ENCODE assay signal across 8 cellular contexts in genomic region chr5:181223041-181223728, GRCh38. TPM values are rescaled to one million over a fixed set of nuclear protein-coding genes. Genes with fewer than 3 reads are reported as not detected.
DNase-seq lines count a peak whose midpoint lies in the region; TF ChIP-seq lines count a peak whose summit lies in the region.

Gene TRIM41 (plus strand): TSS chr5:181223281. CDS start chr5:181224000, 719 bp downstream.

- no peak within 1 kb of the TSS for H2AK5ac ChIP-seq in H9 (ENCODE audit: insufficient read length, low read length)

- no peak within 1 kb of the TSS for H2BK12ac ChIP-seq in H9 (ENCODE audit: insufficient read length, low read depth, low read length)

- H4K5ac ChIP-seq in H9 (ENCODE audit: insufficient read length, low read depth, low read length), result no peak within 1 kb of the TSS

- no peak within 1 kb of the TSS for H3T11ph ChIP-seq in H9 (ENCODE audit: low read length)

- no peak within 1 kb of the TSS for H4K8ac ChIP-seq in H9 (replicated peaks; ENCODE audit: insufficient read length, low read depth, low read length)

- H4K91ac ChIP-seq in H9 (ENCODE audit: insufficient read length, low read depth, low read length), result no peak within 1 kb of the TSS

- TF ChIP-seq CTCF in H9 (conservative IDR thresholded peaks at IDR 0.05) (no peak), parathyroid adenoma (IDR thresholded peaks at IDR 0.05) (peak; percentile 10), type B pancreatic cell (conservative IDR thresholded peaks at IDR 0.05) (peak; percentile 10)

- peaks cover 18 to 25% of the 10 kb centered on the region in 2 experiments for H3K4me1 Mint-ChIP-seq in H9
- peaks cover 27% of the 10 kb centered on the region for H3K4me1 Mint-ChIP-seq in type B pancreatic cell (ENCODE audit: unreplicated experiment)

- H2BK5ac ChIP-seq in H9 (ENCODE audit: insufficient read length, low read length), result no peak within 1 kb of the TSS

- H3K36me3 ChIP-seq in parathyroid adenoma (ENCODE audit: control insufficient read depth, insufficient read depth, low read length), result no peaks in the 10 kb centered on the region

- no peaks in the 10 kb centered on the region for H4K20me1 ChIP-seq in H9 (ENCODE audit: control insufficient read depth, insufficient read depth, insufficient read length)

- H3K27ac Mint-ChIP-seq in H9 (peak within 1 kb of the TSS; percentile 97 to 99 (median 99)), type B pancreatic cell (peak within 1 kb of the TSS; percentile 100)

- H3K9me3 Mint-ChIP-seq in H9 (peaks cover 0 to 6% of the 10 kb centered on the region in 2 experiments; a peak in 2 of 5 replicates), type B pancreatic cell (no peaks in the 10 kb centered on the region)

- peaks cover 7% of the 10 kb centered on the region for H3K23me2 ChIP-seq in H9 (ENCODE audit: insufficient read length, low read depth, low read length, poor library complexity, severe bottlenecking)

- H2BK15ac ChIP-seq in H9 (ENCODE audit: low read depth, low read length), result no peak within 1 kb of the TSS

- H3K27ac ChIP-seq in H9 (ENCODE audit: insufficient read length, low read depth, low read length) (no peak within 1 kb of the TSS), parathyroid adenoma (peak within 1 kb of the TSS; percentile 92)

- no CpG with 5 or more reads among the region's 59 CpGs for WGBS in H9 (ENCODE audit: extremely low coverage, insufficient read length, low lambda C conversion rate)

- H3K23ac ChIP-seq in H9 (ENCODE audit: insufficient read length, low read depth, low read length), result no peak within 1 kb of the TSS

- H3K9ac ChIP-seq in H9 (ENCODE audit: extremely low read depth, insufficient read length, low read length) (peak within 1 kb of the TSS; percentile 47), parathyroid adenoma (peak within 1 kb of the TSS; percentile 64)

- H3K4me3 ChIP-seq in parathyroid adenoma (ENCODE audit: low read depth, low read length), result peak within 1 kb of the TSS; percentile 98

- no peaks in the 10 kb centered on the region for H3K9me3 ChIP-seq in H9 (ENCODE audit: control insufficient read depth, low read depth, low read length)
- no peaks in the 10 kb centered on the region for H3K9me3 ChIP-seq in parathyroid adenoma (ENCODE audit: control insufficient read depth, low read length)

- no peak within 1 kb of the TSS for H3K14ac ChIP-seq in H9 (ENCODE audit: insufficient read depth, low read length)

- H2BK20ac ChIP-seq in H9 (ENCODE audit: low read depth, low read length, poor library complexity, severe bottlenecking), result no peak within 1 kb of the TSS

- peaks cover 3% of the 10 kb centered on the region for H3K79me1 ChIP-seq in H9 (ENCODE audit: insufficient read depth, low read depth, low read length, poor library complexity, severe bottlenecking)

- no peaks in the 10 kb centered on the region for H3K79me2 ChIP-seq in H9 (ENCODE audit: insufficient read depth, low read length)
- peaks cover 3% of the 10 kb centered on the region for H3K79me2 ChIP-seq in parathyroid adenoma

- no peak within 1 kb of the TSS for H3K4ac ChIP-seq in H9 (ENCODE audit: low read depth, low read length)

- H3K18ac ChIP-seq in H9 (ENCODE audit: insufficient read length, low read depth, low read length), result peak within 1 kb of the TSS; percentile 72

- H2AFZ ChIP-seq in H9 (ENCODE audit: low read length) (no peak within 1 kb of the TSS), parathyroid adenoma (peak within 1 kb of the TSS; percentile 87)

- H3K36me3 Mint-ChIP-seq in H9 (ENCODE audit: insufficient read depth in 1 of 3, low read depth in 3 of 3), result peaks cover 3 to 17% (median 5%) of the 10 kb centered on the region in 3 experiments; a peak in 4 of 7 replicates
- H3K36me3 Mint-ChIP-seq in type B pancreatic cell, result peaks cover 11% of the 10 kb centered on the region

- H2BK120ac ChIP-seq in H9 (ENCODE audit: low read depth, low read length, poor library complexity, severe bottlenecking), result no peak within 1 kb of the TSS

- DNase-seq in G401 (ENCODE audit: low spot score) (peak; percentile 99), H9 (peak; percentile 99), NCI-H226 (peak; percentile 98), glomerular endothelial cell (ENCODE audit: extremely low read depth, low read depth, low spot score) (peak; percentile 70), type B pancreatic cell (ENCODE audit: extremely low spot score, unreplicated experiment) (peak; percentile 99), midbrain (lab: John Stamatoyannopoulos, UW) (no peak)
- peak; percentile 97 for DNase-seq in activated effector memory CD4-positive, alpha-beta T cell treated with Interleukin-2 at 50 U/mL for 16 hours

- H3K4me3 Mint-ChIP-seq in H9, result peak within 1 kb of the TSS; percentile 98 to 99
- H3K4me3 Mint-ChIP-seq in type B pancreatic cell, result peak within 1 kb of the TSS; percentile 99

- peak within 1 kb of the TSS; percentile 79 for H3K4me2 ChIP-seq in H9 (ENCODE audit: insufficient read depth, insufficient read length, low read length)
- H3K4me2 ChIP-seq in parathyroid adenoma (ENCODE audit: low read length), result peak within 1 kb of the TSS; percentile 85

- H3K27me3 Mint-ChIP-seq in H9 (ENCODE audit: low read depth) (peaks cover 15% of the 10 kb centered on the region), type B pancreatic cell (peaks cover 16% of the 10 kb centered on the region)

- in situ Hi-C loops in G401 (cut with HindIII; ENCODE audit: low sequenced_read_pairs), result no loop called here

- no peak within 1 kb of the TSS for H3K56ac ChIP-seq in H9 (ENCODE audit: insufficient read length, low read depth, low read length)

- H3K27me3 ChIP-seq in H9 (ENCODE audit: insufficient read depth, low read length) (no peaks in the 10 kb centered on the region), parathyroid adenoma (ENCODE audit: control insufficient read depth, insufficient read depth, low read length) (no peaks in the 10 kb centered on the region)

- no peaks in the 10 kb centered on the region for H3K4me1 ChIP-seq in H9 (ENCODE audit: insufficient read depth, low read length)
- peaks cover 7% of the 10 kb centered on the region for H3K4me1 ChIP-seq in parathyroid adenoma

RNA-seq across cellular contexts. Expression of gene TRIM41, which starts in this region (rescaled TPM):
- 23.0 and 27.3 TPM in 2 replicates for total RNA-seq in G401 (2014; rRNA removed; shearing (Covaris generic))
- total RNA-seq in H9 (2021) (33.5 and 34.2 TPM in 2 replicates), glomerular endothelial cell (10.9 and 12.1 TPM in 2 replicates), type B pancreatic cell (ENCODE audit: low replicate concordance) (22.1 and 31.2 TPM in 2 replicates)
